Comparison of ENCODE assay signal across 21 cellular contexts in genomic region chr1:196259291-196259690, GRCh38.
"Had no signal": no experiment of that assay in that cellular context is flagged by ENCODE, and none has a peak within 500 bp of the region (broad histone marks: within the 10 kb centered on the region; RNA-seq: fewer than 3 reads in every experiment).

No MANE protein-coding gene starts in this region.

- H3K27me3 ChIP-seq: esophagus squamous epithelium, ovary, stomach had no signal

- ATAC-seq: effector memory CD8-positive, alpha-beta T cell; lower lobe of right lung; natural killer cell; right cardiac atrium had no signal

- H3K36me3 ChIP-seq: esophagus squamous epithelium, left ventricle myocardium inferior, lower lobe of right lung, ovary, stomach, thoracic aorta had no signal

- DNase-seq: effector memory CD8-positive, alpha-beta T cell; esophagus squamous epithelium; foreskin fibroblast; immature natural killer cell; left ventricle myocardium inferior; lower lobe of right lung; natural killer cell; nucleus accumbens; ovary; right cardiac atrium; small intestine; stimulated activated CD4-positive, alpha-beta T cell treated with anti-CD3 and anti-CD28 coated beads, Interleukin-12 subunit alpha, Interleukin-12 subunit beta, amount 100 ng/mL, for 4 hours; stimulated activated naive CD4-positive, alpha-beta T cell; stomach; substantia nigra; trophoblast cell had no signal

- H3K27ac ChIP-seq: esophagus squamous epithelium, left ventricle myocardium inferior, lower lobe of right lung, ovary, stomach, thoracic aorta had no signal

- H3K36me3 Mint-ChIP-seq: immature natural killer cell, memory B cell, mesothelial cell of epicardium, natural killer cell had no signal

- H3K4me3 ChIP-seq: esophagus squamous epithelium, left ventricle myocardium inferior, lower lobe of right lung, ovary, stomach, thoracic aorta had no signal

- H3K4me1 Mint-ChIP-seq: immature natural killer cell, memory B cell, mesothelial cell of epicardium, natural killer cell had no signal

- H3K4me3 Mint-ChIP-seq: dendritic cell treated with granulocyte-macrophage colony-stimulating factor and Interleukin-4, amounts not matched to agents 40 ng/mL and 50 ng/mL, for 4 days; effector memory CD8-positive, alpha-beta T cell; immature natural killer cell; memory B cell; mesothelial cell of epicardium; natural killer cell; neural crest cell had no signal

- H3K9me3 Mint-ChIP-seq: dendritic cell treated with granulocyte-macrophage colony-stimulating factor and Interleukin-4, amounts not matched to agents 40 ng/mL and 50 ng/mL, for 4 days; memory B cell; mesothelial cell of epicardium had no signal

- H3K9me3 ChIP-seq: esophagus squamous epithelium, left ventricle myocardium inferior, lower lobe of right lung, ovary, stomach, thoracic aorta had no signal

- H3K27ac Mint-ChIP-seq: dendritic cell treated with granulocyte-macrophage colony-stimulating factor and Interleukin-4, amounts not matched to agents 40 ng/mL and 50 ng/mL, for 4 days; effector memory CD8-positive, alpha-beta T cell; immature natural killer cell; memory B cell; mesothelial cell of epicardium; natural killer cell had no signal

- H3K27me3 Mint-ChIP-seq: dendritic cell treated with granulocyte-macrophage colony-stimulating factor and Interleukin-4, amounts not matched to agents 40 ng/mL and 50 ng/mL, for 4 days; effector memory CD8-positive, alpha-beta T cell; memory B cell had no signal

- H3K4me1 ChIP-seq: esophagus squamous epithelium, left ventricle myocardium inferior, lower lobe of right lung, stomach had no signal
